23 cellular contexts compared by ENCODE assay signal in genomic region chr3:50125541-50126286, GRCh38. TPM values are rescaled to one million over a fixed set of nuclear protein-coding genes. Genes with fewer than 3 reads are reported as not detected.
DNase-seq lines count a peak whose midpoint lies in the region; ATAC-seq, FAIRE-seq and TF ChIP-seq lines count a peak whose summit lies in the region.
"Had no signal": no experiment of that assay in that cellular context is flagged by ENCODE, and none has a peak within 500 bp of the region (broad histone marks: within the 10 kb centered on the region; RNA-seq: fewer than 3 reads in every experiment).

No MANE protein-coding gene starts in this region.

- H3K4me3 Mint-ChIP-seq in activated naive CD8-positive, alpha-beta T cell treated with anti-CD3 and anti-CD28 coated beads, Interleukin-2, amount 10 ng/mL, durations not matched to agents 7 days and 5 days = no peak overlapping the region
- H3K4me3 Mint-ChIP-seq in activated naive CD8-positive, alpha-beta T cell treated with anti-CD3 and anti-CD28 coated beads, Interleukin-2, amount 50 U/mL, for 24 hours = no peak overlapping the region
- H3K4me3 Mint-ChIP-seq: CD8-positive, alpha-beta T cell; IgD-negative memory B cell; memory B cell; nephron progenitor cell had no signal

- H2AFZ ChIP-seq in HepG2 (ENCODE audit: low read length) = no peak overlapping the region

- ATAC-seq in activated naive CD8-positive, alpha-beta T cell treated with anti-CD3 and anti-CD28 coated beads, Interleukin-2, amount 10 ng/mL, durations not matched to agents 7 days and 5 days (ENCODE audit: low read depth) = no peak
- ATAC-seq in activated naive CD8-positive, alpha-beta T cell treated with anti-CD3 and anti-CD28 coated beads, Interleukin-2, amount 50 U/mL, for 24 hours = no peak
- no peak for ATAC-seq in HepG2
- ATAC-seq in HG02884 (IDR thresholded peaks at IDR 0.05; ENCODE audit: unreplicated experiment) = no peak
- ATAC-seq: activated CD4-positive, CD25-positive, alpha-beta regulatory T cell treated with anti-CD3 and anti-CD28 coated beads, Interleukin-2, amount 50 U/mL, for 24 hours; CD8-positive, alpha-beta T cell had no signal

- H3K9ac ChIP-seq in HepG2 (ENCODE audit: insufficient read depth, low read depth, low read length) = no peak overlapping the region

- BruUV-seq in HepG2 (replicated peaks; lab: Mats Ljungman, UMichigan) = no TSS peak

- H3K4me2 ChIP-seq in HepG2 (ENCODE audit: low read depth, low read length) = 0 out of 2 replicates have a peak overlapping the region, but pooled peaks have one; percentile 18

- TF ChIP-seq CTCF in VCaP (conservative IDR thresholded peaks at IDR 0.05) = no peak
- no peak for TF ChIP-seq CTCF in HepG2 (CRISPR knock-in tag; IDR thresholded peaks at IDR 0.05)
- TF ChIP-seq CTCF in sigmoid colon (IDR thresholded peaks at IDR 0.05) = no peak

- FAIRE-seq in HepG2 (lab: Jason Lieb, UNC) = no peak

- H3K27ac Mint-ChIP-seq in activated naive CD8-positive, alpha-beta T cell treated with anti-CD3 and anti-CD28 coated beads, Interleukin-2, amount 10 ng/mL, durations not matched to agents 7 days and 5 days = no peak overlapping the region
- no peak overlapping the region for H3K27ac Mint-ChIP-seq in activated naive CD8-positive, alpha-beta T cell treated with anti-CD3 and anti-CD28 coated beads, Interleukin-2, amount 50 U/mL, for 24 hours
- H3K27ac Mint-ChIP-seq: CD8-positive, alpha-beta T cell; memory B cell; nephron progenitor cell; type B pancreatic cell had no signal

- H3K4me3 ChIP-seq in HepG2 (replicated peaks in 1 of 3; ENCODE audit: insufficient read depth in 1 of 3, low read depth in 2 of 3, low read length in 3 of 3) = no peak overlapping the region
- H3K4me3 ChIP-seq in sigmoid colon = no peak overlapping the region
- H3K4me3 ChIP-seq: SJCRH30 had no signal

- H3K36me3 ChIP-seq in HepG2 (replicated peaks in 1 of 2; ENCODE audit: control insufficient read depth in 1 of 2, insufficient read depth in 2 of 2, low read length in 2 of 2) = peaks cover 0 to 5% of the 10 kb centered on the region in 2 experiments; a peak in 1 of 5 replicates
- H3K36me3 ChIP-seq in sigmoid colon = peaks cover 0 to 7% (median 1%) of the 10 kb centered on the region in 4 donors

- peak overlapping the region; percentile 78; the same call in 1 of the 2 replicates for H3K27ac ChIP-seq in VCaP
- H3K27ac ChIP-seq in HepG2 (ENCODE audit: extremely low read length, insufficient read depth, low read length) = no peak overlapping the region
- no peak overlapping the region for H3K27ac ChIP-seq in sigmoid colon
- H3K27ac ChIP-seq: SJCRH30 had no signal

- no peak for TF ChIP-seq EP300 in HepG2 (IDR thresholded peaks at IDR 0.05; ENCODE audit: low read depth in 2 of 2, low read length in 2 of 2)
- no peak for TF ChIP-seq EP300 in HepG2 (CRISPR knock-in tag; IDR thresholded peaks at IDR 0.05; ENCODE audit: borderline replicate concordance)
- TF ChIP-seq EP300 in sigmoid colon (IDR thresholded peaks at IDR 0.05) = no peak

- no peaks in the 10 kb centered on the region for H3K4me1 Mint-ChIP-seq in activated naive CD8-positive, alpha-beta T cell treated with anti-CD3 and anti-CD28 coated beads, Interleukin-2, amount 10 ng/mL, durations not matched to agents 7 days and 5 days
- H3K4me1 Mint-ChIP-seq in activated naive CD8-positive, alpha-beta T cell treated with anti-CD3 and anti-CD28 coated beads, Interleukin-2, amount 50 U/mL, for 24 hours = no peaks in the 10 kb centered on the region
- H3K4me1 Mint-ChIP-seq: IgD-negative memory B cell, memory B cell had no signal

- 31% methylated on average over 6 of the region's 9 CpGs for WGBS in HepG2 (ENCODE audit: low lambda C conversion rate)
- 79 to 82% methylated on average over 9 of the region's 9 CpGs for WGBS in sigmoid colon, 2 donors

- H3K27me3 Mint-ChIP-seq in activated naive CD8-positive, alpha-beta T cell treated with anti-CD3 and anti-CD28 coated beads, Interleukin-2, amount 10 ng/mL, durations not matched to agents 7 days and 5 days = no peaks in the 10 kb centered on the region
- no peaks in the 10 kb centered on the region for H3K27me3 Mint-ChIP-seq in activated naive CD8-positive, alpha-beta T cell treated with anti-CD3 and anti-CD28 coated beads, Interleukin-2, amount 50 U/mL, for 24 hours
- H3K27me3 Mint-ChIP-seq: IgD-negative memory B cell, memory B cell, type B pancreatic cell had no signal

- CTCF ChIA-PET in HepG2 (lab: Yijun Ruan, JAX; ENCODE audit: low intra/inter-chr PET ratio, low total read pairs) = no interaction called here

- H4K20me1 ChIP-seq in HepG2 (ENCODE audit: insufficient read depth, low read length) = no peaks in the 10 kb centered on the region

- no peaks in the 10 kb centered on the region for H3K9me3 Mint-ChIP-seq in activated naive CD8-positive, alpha-beta T cell treated with anti-CD3 and anti-CD28 coated beads, Interleukin-2, amount 10 ng/mL, durations not matched to agents 7 days and 5 days
- no peaks in the 10 kb centered on the region for H3K9me3 Mint-ChIP-seq in activated naive CD8-positive, alpha-beta T cell treated with anti-CD3 and anti-CD28 coated beads, Interleukin-2, amount 50 U/mL, for 24 hours
- H3K9me3 Mint-ChIP-seq: CD8-positive, alpha-beta T cell; IgD-negative memory B cell; memory B cell; nephron progenitor cell; type B pancreatic cell had no signal

- TF ChIP-seq RAD21 in HepG2 (CRISPR knock-in tag; IDR thresholded peaks at IDR 0.05) = no peak

- no peaks in the 10 kb centered on the region for H3K79me2 ChIP-seq in HepG2 (ENCODE audit: insufficient read depth, low read length)

- no peak for TF ChIP-seq POLR2A in HepG2 (IDR thresholded peaks at IDR 0.05; ENCODE audit: insufficient read depth in 1 of 2, low read depth in 2 of 2, low read length in 2 of 2)
- TF ChIP-seq POLR2A in sigmoid colon (IDR thresholded peaks at IDR 0.05) = no peak

- no peaks in the 10 kb centered on the region for H3K36me3 Mint-ChIP-seq in activated naive CD8-positive, alpha-beta T cell treated with anti-CD3 and anti-CD28 coated beads, Interleukin-2, amount 10 ng/mL, durations not matched to agents 7 days and 5 days
- no peaks in the 10 kb centered on the region for H3K36me3 Mint-ChIP-seq in activated naive CD8-positive, alpha-beta T cell treated with anti-CD3 and anti-CD28 coated beads, Interleukin-2, amount 50 U/mL, for 24 hours (ENCODE audit: low read depth)
- H3K36me3 Mint-ChIP-seq: IgD-negative memory B cell, memory B cell, type B pancreatic cell had no signal

- in situ Hi-C loops in HepG2 (cut with HindIII; ENCODE audit: extremely low pct_ligation_motif_present, low pct_unique_long_range_greater_than_20kb) = no loop called here
- in situ Hi-C loops in ACHN (cut with HindIII; ENCODE audit: low pct_ligation_motif_present, low pct_unique_long_range_greater_than_20kb, low sequenced_read_pairs) = no loop called here

- H3K9me3 ChIP-seq in HepG2 (ENCODE audit: low read length) (no peaks in the 10 kb centered on the region), sigmoid colon (no peaks in the 10 kb centered on the region)
- H3K9me3 ChIP-seq: SJCRH30 had no signal

- intact Hi-C loops in HepG2 (cut with micrococcal nuclease; ENCODE audit: unreplicated experiment) = no loop called here
- intact Hi-C loops in sigmoid colon (cut with DNase I) = no loop called here

- peak; percentile 27 for DNase-seq in activated naive CD8-positive, alpha-beta T cell treated with anti-CD3 and anti-CD28 coated beads, Interleukin-2, amount 10 ng/mL, durations not matched to agents 7 days and 5 days
- DNase-seq in activated naive CD8-positive, alpha-beta T cell treated with anti-CD3 and anti-CD28 coated beads, Interleukin-2, amount 50 U/mL, for 24 hours = no peak
- no peak for DNase-seq in HepG2 (ENCODE audit: low spot score)
- peak; percentile 55 for DNase-seq in sigmoid colon
- no peak for DNase-seq in ACHN
- DNase-seq in activated effector memory CD4-positive, alpha-beta T cell treated with Interleukin-2 at 50 U/mL for 16 hours = no peak
- DNase-seq: amniotic stem cell; CD8-positive, alpha-beta T cell; central memory CD4-positive, alpha-beta T cell; DMS79; effector CD8-positive, alpha-beta T cell; MM.1S; NCI-H510A treated with DMSO at 0.1 percent for 48 hours; nephron progenitor cell; stimulated activated naive CD4-positive, alpha-beta T cell; T-helper 2 cell had no signal

- peaks cover 0 to 10% of the 10 kb centered on the region in 2 experiments; a peak in 2 of 5 replicates for H3K27me3 ChIP-seq in HepG2 (ENCODE audit: control insufficient read depth in 1 of 2, insufficient read depth in 2 of 2, low read length in 2 of 2)
- H3K27me3 ChIP-seq in sigmoid colon = no peaks in the 10 kb centered on the region
- H3K27me3 ChIP-seq: SJCRH30 had no signal

- POLR2A ChIA-PET in activated naive CD8-positive, alpha-beta T cell treated with anti-CD3 and anti-CD28 coated beads, Interleukin-2, amount 10 ng/mL, durations not matched to agents 7 days and 5 days (lab: Charles Lee) = interaction anchor here (1.5 kb wide), 1 partner anchor 10 kb away, joined by 5 read pairs; no protein-coding TSS in a partner anchor
- POLR2A ChIA-PET in HepG2 (lab: Yijun Ruan, JAX) = interaction anchor here (0.9 kb wide), 1 partner anchor 78 kb away, joined by 7 read pairs; no protein-coding TSS in a partner anchor

- H3K4me1 ChIP-seq in HepG2 (ENCODE audit: insufficient read depth, low read length) = peaks cover 34% of the 10 kb centered on the region
- peaks cover 0 to 40% (median 36%) of the 10 kb centered on the region in 4 donors for H3K4me1 ChIP-seq in sigmoid colon

RNA-seq across cellular contexts. Expression of gene SEMA3F, which starts 29.4 kb away (rescaled TPM):
- under 1 TPM in 1 of 2 experiments, not detected in 1; 0.09 TPM for total RNA-seq in activated naive CD8-positive, alpha-beta T cell treated with anti-CD3 and anti-CD28 coated beads, Interleukin-2, amount 10 ng/mL, durations not matched to agents 7 days and 5 days
- 3.6 and 7.6 TPM in 2 replicates for total RNA-seq in HepG2 (2016; rRNA removed; fragmentation: Illumina TruSeq; extraction: Trizol)
- total RNA-seq in HepG2 (2016; cell fraction: cytosol; rRNA removed; fragmentation: Illumina TruSeq; extraction: Trizol; ENCODE audit: low read depth) = 1.5 and 1.7 TPM in 2 replicates
- 3.6 and 8.8 TPM in 2 replicates for total RNA-seq in HepG2 (2016; cell fraction: insoluble cytoplasmic fraction; rRNA removed; fragmentation: Illumina TruSeq; extraction: Trizol)
- 4.9 and 5.4 TPM in 2 replicates for total RNA-seq in HepG2 (2016; cell fraction: membrane; rRNA removed; fragmentation: Illumina TruSeq; extraction: Trizol)
- total RNA-seq in HepG2 (2016; cell fraction: nucleus; rRNA removed; fragmentation: Illumina TruSeq; extraction: Trizol) = 8.8 and 9.1 TPM in 2 replicates
- polyA plus RNA-seq in HepG2 (2011; rRNA removed) = 14.8 and 17.2 TPM in 2 replicates
- polyA plus RNA-seq in HepG2 (2011; cell fraction: cytosol; rRNA removed) = 13.5 and 13.7 TPM in 2 replicates
- 22.1 and 33.2 TPM in 2 replicates for polyA plus RNA-seq in HepG2 (2011; cell fraction: nucleus; rRNA removed)
- polyA plus RNA-seq in HepG2 (2012) = 9.5 and 12.9 TPM in 2 replicates
- 2.0 and 2.5 TPM in 2 replicates for polyA plus RNA-seq in HepG2 (2016; cell fraction: cytosol; fragmentation: Illumina TruSeq; extraction: Trizol; ENCODE audit: low read depth)
- 6.6 and 7.1 TPM in 2 replicates for polyA plus RNA-seq in HepG2 (2016; cell fraction: insoluble cytoplasmic fraction; fragmentation: Illumina TruSeq; extraction: Trizol; ENCODE audit: low read depth)
- 5.8 and 6.2 TPM in 2 replicates for polyA plus RNA-seq in HepG2 (2016; cell fraction: membrane; fragmentation: Illumina TruSeq; extraction: Trizol; ENCODE audit: low read depth)
- 22.2 and 24.9 TPM in 2 replicates for polyA plus RNA-seq in HepG2 (2016; cell fraction: nucleus; fragmentation: Illumina TruSeq; extraction: Trizol; ENCODE audit: insufficient read depth, low read depth)
- 63.3 and 65.7 TPM in 2 replicates for polyA minus RNA-seq in HepG2 (2011; rRNA and poly(A)+ RNA removed; ENCODE audit: low replicate concordance)
- 14.4 and 15.7 TPM in 2 replicates for polyA minus RNA-seq in HepG2 (2011; cell fraction: cytosol; rRNA and poly(A)+ RNA removed)
- polyA minus RNA-seq in HepG2 (2011; cell fraction: nucleus; rRNA and poly(A)+ RNA removed) = 7.2 and 9.3 TPM in 2 replicates
- total RNA-seq in sigmoid colon = 10 to 100 TPM in 1 of 4 donors, 1 to 10 TPM in 3; 5.1 to 11.4 (median 8.0) TPM
- polyA plus RNA-seq in sigmoid colon = 10 to 100 TPM in 1 of 3 donors, 1 to 10 TPM in 1, under 1 TPM in 1; 0.60 to 12.3 (median 1.2) TPM
- polyA plus RNA-seq: IgD-negative memory B cell had no signal

RNA-seq across cellular contexts. Expression of gene RBM5, which starts 37.0 kb away (rescaled TPM):
- 100 to 1,000 TPM; 256 to 257 TPM for total RNA-seq in activated naive CD8-positive, alpha-beta T cell treated with anti-CD3 and anti-CD28 coated beads, Interleukin-2, amount 10 ng/mL, durations not matched to agents 7 days and 5 days
- total RNA-seq in HepG2 (2016; rRNA removed; fragmentation: Illumina TruSeq; extraction: Trizol) = 65.0 and 106 TPM in 2 replicates
- total RNA-seq in HepG2 (2016; cell fraction: cytosol; rRNA removed; fragmentation: Illumina TruSeq; extraction: Trizol; ENCODE audit: low read depth) = 28.2 and 29.4 TPM in 2 replicates
- total RNA-seq in HepG2 (2016; cell fraction: insoluble cytoplasmic fraction; rRNA removed; fragmentation: Illumina TruSeq; extraction: Trizol) = 57.8 and 102 TPM in 2 replicates
- total RNA-seq in HepG2 (2016; cell fraction: membrane; rRNA removed; fragmentation: Illumina TruSeq; extraction: Trizol) = 21.6 and 27.7 TPM in 2 replicates
- total RNA-seq in HepG2 (2016; cell fraction: nucleus; rRNA removed; fragmentation: Illumina TruSeq; extraction: Trizol) = 176 and 216 TPM in 2 replicates
- 204 and 254 TPM in 2 replicates for polyA plus RNA-seq in HepG2 (2011; rRNA removed)
- polyA plus RNA-seq in HepG2 (2011; cell fraction: cytosol; rRNA removed) = 65.2 and 69.9 TPM in 2 replicates
- polyA plus RNA-seq in HepG2 (2011; cell fraction: nucleus; rRNA removed) = 615 and 653 TPM in 2 replicates
- polyA plus RNA-seq in HepG2 (2012) = 78.9 and 117 TPM in 2 replicates
- polyA plus RNA-seq in HepG2 (2016; cell fraction: cytosol; fragmentation: Illumina TruSeq; extraction: Trizol; ENCODE audit: low read depth) = 2.8 and 3.1 TPM in 2 replicates
- 44.4 and 46.1 TPM in 2 replicates for polyA plus RNA-seq in HepG2 (2016; cell fraction: insoluble cytoplasmic fraction; fragmentation: Illumina TruSeq; extraction: Trizol; ENCODE audit: low read depth)
- 4.0 and 7.3 TPM in 2 replicates for polyA plus RNA-seq in HepG2 (2016; cell fraction: membrane; fragmentation: Illumina TruSeq; extraction: Trizol; ENCODE audit: low read depth)
- 371 and 412 TPM in 2 replicates for polyA plus RNA-seq in HepG2 (2016; cell fraction: nucleus; fragmentation: Illumina TruSeq; extraction: Trizol; ENCODE audit: insufficient read depth, low read depth)
- polyA minus RNA-seq in HepG2 (2011; rRNA and poly(A)+ RNA removed; ENCODE audit: low replicate concordance) = 201 and 212 TPM in 2 replicates
- 50.6 and 64.3 TPM in 2 replicates for polyA minus RNA-seq in HepG2 (2011; cell fraction: cytosol; rRNA and poly(A)+ RNA removed)
- 340 and 438 TPM in 2 replicates for polyA minus RNA-seq in HepG2 (2011; cell fraction: nucleus; rRNA and poly(A)+ RNA removed)
- total RNA-seq in sigmoid colon = 100 to 1,000 TPM; 149 to 294 (median 176) TPM
- polyA plus RNA-seq in sigmoid colon = 10 to 100 TPM; 19.4 to 96.4 (median 33.6) TPM

Comparison
In these comparisons a context has a peak if more than half of its experiments do, and no peak if none do; other contexts are left out.
1. DNase-seq: peak in activated naive CD8-positive, alpha-beta T cell treated with anti-CD3 and anti-CD28 coated beads, Interleukin-2, amount 10 ng/mL, durations not matched to agents 7 days and 5 days (single experiment) and sigmoid colon (single experiment); none in activated naive CD8-positive, alpha-beta T cell treated with anti-CD3 and anti-CD28 coated beads, Interleukin-2, amount 50 U/mL, for 24 hours (single experiment), HepG2 (single experiment), ACHN (single experiment) and activated effector memory CD4-positive, alpha-beta T cell treated with Interleukin-2 at 50 U/mL for 16 hours (single experiment).